In genomic region chr14:95530461-95531170, GRCh38 we compare ENCODE assay signal across 9 cellular contexts. TPM values are rescaled to one million over a fixed set of nuclear protein-coding genes. Genes with fewer than 3 reads are reported as not detected.
DNase-seq lines count a peak whose midpoint lies in the region; ATAC-seq and TF ChIP-seq lines count a peak whose summit lies in the region.
"Had no signal": no experiment of that assay in that cellular context is flagged by ENCODE, and none has a peak within 500 bp of the region (broad histone marks: within the 10 kb centered on the region; RNA-seq: fewer than 3 reads in every experiment).

No MANE protein-coding gene starts in this region.

- no peak overlapping the region for H3K4me3 Mint-ChIP-seq in activated naive CD4-positive, alpha-beta T cell treated with anti-CD3 and anti-CD28 coated beads, Interleukin-2, amount 10 ng/mL, durations not matched to agents 7 days and 5 days

- H3K27me3 ChIP-seq in fibroblast of lung (ENCODE audit: control insufficient read depth, insufficient read depth, low read length) (no peaks in the 10 kb centered on the region), stomach (no peaks in the 10 kb centered on the region)

- DNase-seq in activated naive CD4-positive, alpha-beta T cell treated with anti-CD3 and anti-CD28 coated beads, Interleukin-2, amount 10 ng/mL, durations not matched to agents 7 days and 5 days = no peak
- no peak for DNase-seq in activated naive CD4-positive, alpha-beta T cell treated with anti-CD3 and anti-CD28 coated beads, Interleukin-2, amount 50 U/mL, for 72 hours (ENCODE audit: low spot score in 2 of 2)
- peak; percentile 40 for DNase-seq in activated CD8-positive, alpha-beta memory T cell treated with anti-CD3 and anti-CD28 coated beads, Interleukin-2, amount 50 U/mL, for 48 hours
- DNase-seq in fibroblast of lung (ENCODE audit: low read depth in 2 of 2) = no peak
- no peak for DNase-seq in stomach
- DNase-seq in midbrain (lab: John Stamatoyannopoulos, UW) = no peak
- no peak for DNase-seq in GM03348 (ENCODE audit: low spot score)
- DNase-seq: NCI-H524 had no signal

- TF ChIP-seq CTCF in fibroblast of lung (conservative IDR thresholded peaks at IDR 0.05 in 1 of 2, IDR thresholded peaks at IDR 0.05 in 1 of 2; ENCODE audit: low read depth in 1 of 2, low read length in 2 of 2) = no peak
- TF ChIP-seq CTCF in stomach (IDR thresholded peaks at IDR 0.05) = no peak

- peak overlapping the region; percentile 73 for H3K27ac Mint-ChIP-seq in activated naive CD4-positive, alpha-beta T cell treated with anti-CD3 and anti-CD28 coated beads, Interleukin-2, amount 10 ng/mL, durations not matched to agents 7 days and 5 days
- peak overlapping the region in 1 of 2 donors; percentile 77 for H3K27ac Mint-ChIP-seq in activated naive CD4-positive, alpha-beta T cell treated with anti-CD3 and anti-CD28 coated beads, Interleukin-2, amount 50 U/mL, for 72 hours

- peaks cover 66% of the 10 kb centered on the region for H3K4me1 Mint-ChIP-seq in activated naive CD4-positive, alpha-beta T cell treated with anti-CD3 and anti-CD28 coated beads, Interleukin-2, amount 10 ng/mL, durations not matched to agents 7 days and 5 days

- intact Hi-C loops in stomach (cut with DNase I; ENCODE audit: low total_unique reads) = no loop called here

- H3K9me3 ChIP-seq in fibroblast of lung (ENCODE audit: control insufficient read depth, insufficient read depth, low read depth, low read length) (no peaks in the 10 kb centered on the region), stomach (no peaks in the 10 kb centered on the region)

- TF ChIP-seq POLR2A in stomach (IDR thresholded peaks at IDR 0.05) = no peak

- ATAC-seq in activated naive CD4-positive, alpha-beta T cell treated with anti-CD3 and anti-CD28 coated beads, Interleukin-2, amount 50 U/mL, for 72 hours = no peak
- ATAC-seq in HG02852 (IDR thresholded peaks at IDR 0.05; ENCODE audit: unreplicated experiment) = no peak

- H3K36me3 Mint-ChIP-seq in activated naive CD4-positive, alpha-beta T cell treated with anti-CD3 and anti-CD28 coated beads, Interleukin-2, amount 10 ng/mL, durations not matched to agents 7 days and 5 days = peaks cover 18% of the 10 kb centered on the region
- H3K36me3 Mint-ChIP-seq in activated naive CD4-positive, alpha-beta T cell treated with anti-CD3 and anti-CD28 coated beads, Interleukin-2, amount 50 U/mL, for 72 hours = peaks cover 29 to 46% of the 10 kb centered on the region in 2 donors

- H2AFZ ChIP-seq in fibroblast of lung (ENCODE audit: low read length) = no peak overlapping the region

- TF ChIP-seq EP300 in stomach (IDR thresholded peaks at IDR 0.05) = no peak

- CTCF ChIA-PET in activated naive CD4-positive, alpha-beta T cell treated with anti-CD3 and anti-CD28 coated beads, Interleukin-2, amount 10 ng/mL, durations not matched to agents 7 days and 5 days (lab: Charles Lee) = interaction anchor here (0.8 to 1.2 kb wide), 4 partner anchors 16 to 86 kb away, joined by 3 to 5 read pairs (median 3); no protein-coding TSS in a partner anchor

- no peak overlapping the region for H3K9ac ChIP-seq in fibroblast of lung (ENCODE audit: insufficient read depth, low read length)

- H3K27ac ChIP-seq in fibroblast of lung (ENCODE audit: insufficient read depth, low read length) (peak overlapping the region; percentile 48), stomach (peak overlapping the region in 4 of 5 donors; percentile 2 to 57 (median 32))

- H3K36me3 ChIP-seq in fibroblast of lung (ENCODE audit: control insufficient read depth, insufficient read depth, low read length) (no peaks in the 10 kb centered on the region), stomach (peaks cover 0 to 7% (median 3%) of the 10 kb centered on the region in 4 donors)

- no peaks in the 10 kb centered on the region for H4K20me1 ChIP-seq in fibroblast of lung (ENCODE audit: control insufficient read depth, extremely low read depth, insufficient read depth, low read length)

- H3K79me2 ChIP-seq in fibroblast of lung (ENCODE audit: control insufficient read depth, insufficient read depth, low read length) = peaks cover 53% of the 10 kb centered on the region

- H3K4me1 ChIP-seq in fibroblast of lung (ENCODE audit: control insufficient read depth, extremely low read depth, insufficient read depth, low read length) = peaks cover 21% of the 10 kb centered on the region
- peaks cover 17 to 64% (median 56%) of the 10 kb centered on the region in 4 donors for H3K4me1 ChIP-seq in stomach

- no peaks in the 10 kb centered on the region for H3K9me3 Mint-ChIP-seq in activated naive CD4-positive, alpha-beta T cell treated with anti-CD3 and anti-CD28 coated beads, Interleukin-2, amount 10 ng/mL, durations not matched to agents 7 days and 5 days
- no peaks in the 10 kb centered on the region for H3K9me3 Mint-ChIP-seq in activated naive CD4-positive, alpha-beta T cell treated with anti-CD3 and anti-CD28 coated beads, Interleukin-2, amount 50 U/mL, for 72 hours

- peak overlapping the region; percentile 70 for H3K4me2 ChIP-seq in fibroblast of lung (ENCODE audit: extremely low read depth, insufficient read depth, low read length)

- 51 to 64% (median 58%) methylated on average over 9 of the region's 9 CpGs for WGBS in stomach, 5 donors

- H3K4me3 ChIP-seq in fibroblast of lung (replicated peaks in 1 of 4; ENCODE audit: control extremely low read depth in 1 of 4, insufficient read depth in 1 of 4, low read depth in 3 of 4, low read length in 4 of 4) (peak overlapping the region in 1 of 4 experiments; percentile 67), stomach (no peak overlapping the region)

- no peaks in the 10 kb centered on the region for H3K27me3 Mint-ChIP-seq in activated naive CD4-positive, alpha-beta T cell treated with anti-CD3 and anti-CD28 coated beads, Interleukin-2, amount 10 ng/mL, durations not matched to agents 7 days and 5 days

RNA-seq across cellular contexts. Expression of gene GLRX5, which starts 4.2 kb away (rescaled TPM):
- total RNA-seq in activated naive CD4-positive, alpha-beta T cell treated with anti-CD3 and anti-CD28 coated beads, Interleukin-2, amount 50 U/mL, for 72 hours = 10 to 100 TPM; 36.0 to 45.9 TPM
- 28.4 and 28.5 TPM in 2 replicates for total RNA-seq in fibroblast of lung
- 47.6 and 53.5 TPM in 2 replicates for polyA plus RNA-seq in fibroblast of lung
- 38.1 and 43.4 TPM in 2 replicates for polyA plus RNA-seq in fibroblast of lung (2012)
- polyA minus RNA-seq in fibroblast of lung (ENCODE audit: low replicate concordance) = 3.4 and 8.7 TPM in 2 replicates
- total RNA-seq in stomach = 100 to 1,000 TPM in 1 of 5 donors, 10 to 100 TPM in 4; 29.5 to 316 (median 38.4) TPM
- polyA plus RNA-seq in stomach = 10 to 100 TPM; 40.3 to 49.9 (median 40.6) TPM

RNA-seq across cellular contexts. Expression of gene SYNE3, which starts 14.2 kb away (rescaled TPM):
- total RNA-seq in activated naive CD4-positive, alpha-beta T cell treated with anti-CD3 and anti-CD28 coated beads, Interleukin-2, amount 50 U/mL, for 72 hours = 10 to 100 TPM in 1 of 2 donors, 1 to 10 TPM in 1; 9.9 to 73.8 TPM
- total RNA-seq in fibroblast of lung = 15.9 and 24.1 TPM in 2 replicates
- polyA plus RNA-seq in fibroblast of lung = 4.9 and 8.7 TPM in 2 replicates
- 5.8 and 7.4 TPM in 2 replicates for polyA plus RNA-seq in fibroblast of lung (2012)
- polyA minus RNA-seq in fibroblast of lung (ENCODE audit: low replicate concordance) = 15.2 and 31.5 TPM in 2 replicates
- total RNA-seq in stomach = 10 to 100 TPM in 3 of 5 donors, 1 to 10 TPM in 2; 4.6 to 85.2 (median 10.8) TPM
- 1 to 10 TPM in 1 of 3 donors, under 1 TPM in 2; 0.58 to 1.2 (median 0.76) TPM for polyA plus RNA-seq in stomach
